ENCODE assay signal across 35 cellular contexts in genomic region chr6:71119560-71119959, GRCh38.
"Had no signal": no experiment of that assay in that cellular context is flagged by ENCODE, and none has a peak within 500 bp of the region (broad histone marks: within the 10 kb centered on the region; RNA-seq: fewer than 3 reads in every experiment).

No MANE protein-coding gene starts in this region.

- H3K4me3 ChIP-seq: MG63 had no signal

- H3K9me3 ChIP-seq: MG63 had no signal

- H3K36me3 ChIP-seq: MG63 had no signal

- DNase-seq: Karpas-422, Kasumi-1, MG63, MM.1S, MV-4-11, NCI-H1048, NCI-H1092, NCI-H1092 treated with DMSO at 0.1 percent for 48 hours, NCI-H1105, NCI-H1105 treated with DMSO at 0.1 percent for 48 hours, NCI-H1417, NCI-H1417 treated with DMSO at 0.1 percent for 48 hours, NCI-H1436, NCI-H1436 treated with DMSO at 0.1 percent for 48 hours, NCI-H146, NCI-H1694, NCI-H1694 treated with DMSO at 0.1 percent for 48 hours, NCI-H187, NCI-H187 treated with DMSO at 0.1 percent for 48 hours, NCI-H1930, NCI-H2029, NCI-H2029 treated with DMSO at 0.1 percent for 48 hours, NCI-H2081, NCI-H2081 treated with DMSO at 0.1 percent for 48 hours, NCI-H2107, NCI-H2171, NCI-H2171 treated with DMSO at 0.1 percent for 48 hours, NCI-H2227 treated with DMSO at 0.1 percent for 48 hours, NCI-H226, NCI-H345, NCI-H446, NCI-H446 treated with DMSO at 0.1 percent for 48 hours, NCI-H510A, NCI-H510A treated with DMSO at 0.1 percent for 48 hours, NCI-H524 had no signal
